In the genomic region with DNA sequence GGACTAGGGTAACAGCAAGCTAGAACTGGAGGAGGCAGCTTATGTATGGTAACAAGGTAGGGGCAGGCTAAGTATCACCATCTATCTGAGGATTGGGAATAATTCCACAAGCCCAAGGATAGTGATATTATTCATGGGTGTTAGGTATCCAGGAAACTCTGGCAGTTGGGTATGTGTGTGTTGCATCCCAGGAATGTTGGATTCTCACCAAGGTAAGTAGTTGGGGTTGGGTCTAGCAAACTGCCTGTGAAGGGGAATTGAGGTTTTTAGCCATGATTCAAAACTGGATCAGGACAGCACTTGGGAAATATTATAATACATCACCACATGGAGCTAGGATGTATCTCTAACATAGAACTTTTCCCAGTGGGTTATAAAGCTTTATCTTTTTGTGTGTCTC, we compare ENCODE assay signal across 14 cellular contexts.
"Had no signal": no experiment of that assay in that cellular context is flagged by ENCODE, and none has a peak within 500 bp of the region (broad histone marks: within the 10 kb centered on the region; RNA-seq: fewer than 3 reads in every experiment).

No MANE protein-coding gene starts in this region.

- ATAC-seq: activated CD8-positive, alpha-beta T cell treated with anti-CD3 and anti-CD28 coated beads for 36 hours; left lobe of liver; T-helper 17 cell had no signal

- H3K36me3 ChIP-seq: cardiac muscle cell, esophagus muscularis mucosa, ovary, sigmoid colon, spleen had no signal

- H3K9me3 ChIP-seq: esophagus muscularis mucosa, ovary, sigmoid colon, spleen had no signal

- H3K4me3 ChIP-seq: cardiac muscle cell, esophagus muscularis mucosa, ovary, sigmoid colon, spleen had no signal

- H3K27me3 ChIP-seq: cardiac muscle cell, esophagus muscularis mucosa, ovary, sigmoid colon, spleen had no signal

- DNase-seq: activated B cell treated with CpG ODN at 0.5 μM for 24 hours; activated CD4-positive, alpha-beta T cell treated with anti-CD3 and anti-CD28 coated beads for 48 hours; activated CD8-positive, alpha-beta T cell treated with anti-CD3 and anti-CD28 coated beads for 36 hours; activated effector memory CD4-positive, alpha-beta T cell treated with anti-CD3 and anti-CD28 coated beads, Interleukin-2, amount 50 U/mL, for 16 hours; activated T-cell treated with anti-CD3 and anti-CD28 coated beads, Interleukin-2, amount 50 U/mL, for 48 hours; glutamatergic neuron; immature natural killer cell; ovary; sigmoid colon; spleen; T-helper 17 cell had no signal
